ENCODE assay signal across 8 cellular contexts in the genomic region with DNA sequence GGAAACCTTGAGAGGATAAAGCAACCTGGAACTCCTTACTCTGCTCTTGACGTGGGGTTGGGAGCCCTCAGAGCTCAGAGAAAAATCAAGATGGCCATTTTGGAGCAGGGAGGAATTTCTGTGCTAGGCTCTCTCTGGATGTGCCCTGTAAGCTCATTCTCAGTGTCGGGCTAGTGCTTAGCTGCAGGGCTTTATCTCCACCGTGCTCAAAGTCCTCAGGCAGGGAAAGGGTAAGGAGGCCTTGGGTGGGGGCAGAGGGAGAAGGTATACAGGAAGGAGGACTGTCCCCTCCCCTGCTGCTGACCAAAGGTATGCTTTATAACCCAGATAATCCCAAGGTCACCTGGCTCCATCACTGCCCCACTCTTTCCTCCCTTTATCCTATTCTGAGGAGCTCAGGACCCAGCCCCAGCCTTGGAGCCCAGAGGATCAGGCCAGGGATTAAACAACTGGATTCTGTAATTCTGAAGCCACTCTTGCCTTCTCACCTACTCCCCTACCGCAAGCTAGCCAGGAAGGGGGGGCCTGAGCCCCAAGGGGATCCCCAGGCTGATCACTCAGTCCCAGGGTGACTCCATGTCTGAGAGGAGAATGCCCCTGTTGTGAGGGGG. TPM values are rescaled to one million over a fixed set of nuclear protein-coding genes. Genes with fewer than 3 reads are reported as not detected.
DNase-seq lines count a peak whose midpoint lies in the region; ATAC-seq and TF ChIP-seq lines count a peak whose summit lies in the region.

No MANE protein-coding gene starts in this region.

- 21 to 37% methylated on average over 4 of the region's 4 CpGs for WGBS in body of pancreas, 2 donors
- WGBS in aorta, 2 donors = 43 to 48% methylated on average over 4 of the region's 4 CpGs

- H3K4me3 Mint-ChIP-seq in memory B cell = peak overlapping the region; percentile 75

- intact Hi-C loops in body of pancreas (cut with DNase I) = loop anchor here (10.0 kb wide), 1 partner anchor 48 kb away; a partner anchor contains a TSS
- intact Hi-C loops in upper lobe of right lung (cut with DNase I) = no loop called here
- intact Hi-C loops in aorta (cut with DNase I) = loop anchor here in 1 of 2 donors (5.0 to 10.0 kb wide), 2 partner anchors 46 to 108 kb away; a partner anchor contains a TSS

- peaks cover 4% of the 10 kb centered on the region for H3K27me3 Mint-ChIP-seq in memory B cell

- H3K27ac ChIP-seq in body of pancreas (no peak overlapping the region), upper lobe of right lung (no peak overlapping the region), aorta (ENCODE audit: low read depth in 1 of 2, low read length in 2 of 2) (no peak overlapping the region)

- H3K27me3 ChIP-seq in body of pancreas (no peaks in the 10 kb centered on the region), upper lobe of right lung (no peaks in the 10 kb centered on the region), aorta (ENCODE audit: control insufficient read depth in 1 of 2, insufficient read depth in 2 of 2, low read length in 1 of 2) (no peaks in the 10 kb centered on the region)

- H3K36me3 ChIP-seq in body of pancreas (replicated peaks in 1 of 2; ENCODE audit: insufficient read depth in 1 of 2, low read depth in 2 of 2) (peaks cover 2 to 6% of the 10 kb centered on the region in 2 donors), upper lobe of right lung (peaks cover 20% of the 10 kb centered on the region), aorta (ENCODE audit: control insufficient read depth in 1 of 2, insufficient read depth in 2 of 2, low read length in 1 of 2) (no peaks in the 10 kb centered on the region)

- H3K4me1 ChIP-seq in body of pancreas = peaks cover 25% of the 10 kb centered on the region
- H3K4me1 ChIP-seq in upper lobe of right lung = peaks cover 6% of the 10 kb centered on the region
- no peaks in the 10 kb centered on the region for H3K4me1 ChIP-seq in aorta (ENCODE audit: control insufficient read depth in 1 of 2, insufficient read depth in 2 of 2, low read length in 2 of 2)

- H3K9me3 ChIP-seq in body of pancreas (no peaks in the 10 kb centered on the region), upper lobe of right lung (no peaks in the 10 kb centered on the region), aorta (ENCODE audit: control insufficient read depth, low read length) (no peaks in the 10 kb centered on the region)

- H3K4me3 ChIP-seq in body of pancreas (peak overlapping the region; percentile 77 to 91), upper lobe of right lung (peak overlapping the region; percentile 88), aorta (ENCODE audit: low read length in 2 of 2) (no peak overlapping the region)

- TF ChIP-seq CTCF in body of pancreas (IDR thresholded peaks at IDR 0.05) = no peak
- TF ChIP-seq CTCF in upper lobe of right lung (IDR thresholded peaks at IDR 0.05) = no peak

- peak; percentile 8 for DNase-seq in activated naive CD4-positive, alpha-beta T cell treated with Interleukin-2 at 50 U/mL for 16 hours
- no peak for DNase-seq in activated naive CD4-positive, alpha-beta T cell treated with anti-CD3 and anti-CD28 coated beads, Interleukin-2, amount 50 U/mL, for 16 hours
- DNase-seq in body of pancreas (no peak), memory B cell (ENCODE audit: low spot score in 2 of 2) (no peak), upper lobe of right lung (no peak), aorta (no peak)

- H3K4me1 Mint-ChIP-seq in memory B cell = peaks cover 17% of the 10 kb centered on the region

- ATAC-seq in body of pancreas = no peak
- ATAC-seq in memory B cell (ENCODE audit: low read depth) = peak; percentile 14
- ATAC-seq in upper lobe of right lung = no peak
- ATAC-seq in GM19452 (IDR thresholded peaks at IDR 0.05; ENCODE audit: unreplicated experiment) = no peak
- no peak for ATAC-seq in aorta (ENCODE audit: low FRiP score)
- ATAC-seq in HG03460 (IDR thresholded peaks at IDR 0.05; ENCODE audit: unreplicated experiment) = no peak

- H3K27ac Mint-ChIP-seq in memory B cell = no peak overlapping the region

- H3K36me3 Mint-ChIP-seq in memory B cell = peaks cover 6% of the 10 kb centered on the region

- no peaks in the 10 kb centered on the region for H3K9me3 Mint-ChIP-seq in memory B cell

- no peak for TF ChIP-seq POLR2A in body of pancreas (IDR thresholded peaks at IDR 0.05)

RNA-seq across cellular contexts. Expression of a gene that starts 1.1 kb away (rescaled TPM):
- 10 to 100 TPM in 1 of 2 donors, 1 to 10 TPM in 1; 7.0 to 16.5 TPM for total RNA-seq in body of pancreas
- total RNA-seq in upper lobe of right lung = 5.7 TPM
- total RNA-seq in aorta = 1 to 10 TPM; 6.0 to 6.5 TPM
- 10 to 100 TPM in 1 of 2 donors, 1 to 10 TPM in 1; 8.4 to 50.5 TPM for polyA plus RNA-seq in aorta

RNA-seq across cellular contexts. Expression of a gene that starts 8.6 kb away (rescaled TPM):
- 1 to 10 TPM; 7.3 to 7.9 TPM for total RNA-seq in body of pancreas
- 5.6 TPM for total RNA-seq in upper lobe of right lung
- 1 to 10 TPM; 2.7 to 3.6 TPM for total RNA-seq in aorta
- polyA plus RNA-seq in aorta = 1 to 10 TPM; 2.1 to 4.3 TPM

RNA-seq across cellular contexts. Expression of a gene that starts 48.1 kb away (rescaled TPM):
- total RNA-seq in body of pancreas = 10 to 100 TPM; 36.3 to 43.8 TPM
- 81.7 TPM for total RNA-seq in upper lobe of right lung
- 10 to 100 TPM; 73.9 to 80.4 TPM for total RNA-seq in aorta
- 10 to 100 TPM; 37.4 to 53.8 TPM for polyA plus RNA-seq in aorta

RNA-seq across cellular contexts. Expression of a gene that starts 58.0 kb away (rescaled TPM):
- 1 to 10 TPM; 2.6 TPM for total RNA-seq in body of pancreas
- 8.6 TPM for total RNA-seq in upper lobe of right lung
- 1 to 10 TPM; 4.7 to 4.9 TPM for total RNA-seq in aorta
- 1 to 10 TPM; 2.1 to 5.1 TPM for polyA plus RNA-seq in aorta

RNA-seq across cellular contexts. Expression of a gene that starts 58.1 kb away (rescaled TPM):
- total RNA-seq in body of pancreas = 10 to 100 TPM; 37.4 to 78.1 TPM
- total RNA-seq in upper lobe of right lung = 36.8 TPM
- total RNA-seq in aorta = 10 to 100 TPM; 37.1 to 57.3 TPM
- polyA plus RNA-seq in aorta = 10 to 100 TPM; 13.1 to 27.4 TPM

Comparison
In these comparisons a context has a peak if more than half of its experiments do, and no peak if none do; other contexts are left out.
1. H3K4me3 ChIP-seq: peak in body of pancreas (2 of 2) and upper lobe of right lung (single experiment); none in aorta (0 of 2).